In genomic region chr1:153945795-153946621, GRCh38 we compare ENCODE assay signal across 1 cellular context.
TF ChIP-seq lines count a peak whose summit lies in the region.

No MANE protein-coding gene starts in this region.

TF ChIP-seq in K562, 482 proteins besides CTCF, POLR2A, EP300 and RAD21 (continued from another document and continues in another):
- TF ChIP-seq ZNF445 (CRISPR knock-in tag; IDR thresholded peaks at IDR 0.05; ENCODE audit: low read depth), result no peak
- peak; percentile 65 to 76 for TF ChIP-seq MNT (conservative IDR thresholded peaks at IDR 0.05)
- no peak for TF ChIP-seq RBM17 (IDR thresholded peaks at IDR 0.05; ENCODE audit: borderline replicate concordance, low read depth, low read length)
- TF ChIP-seq BHLHE40 (IDR thresholded peaks at IDR 0.05; ENCODE audit: low read length), result peak; percentile 84
- peak in 2 of 3 experiments; percentile 65 to 92; a peak in 3 of 6 replicates for TF ChIP-seq ZBTB11 (CRISPR knock-in tag; IDR thresholded peaks at IDR 0.05)
- TF ChIP-seq TAF1 (IDR thresholded peaks at IDR 0.05; ENCODE audit: control insufficient read depth, extremely low read depth, insufficient read depth, low read length, severe bottlenecking), result peak; percentile 27
- no peak for TF ChIP-seq COPS2 (conservative IDR thresholded peaks at IDR 0.05)
- no peak for TF ChIP-seq DMBX1 (CRISPR knock-in tag; IDR thresholded peaks at IDR 0.05; ENCODE audit: borderline replicate concordance)
- no peak for TF ChIP-seq AFF1 (IDR thresholded peaks at IDR 0.05; ENCODE audit: low read depth in 1 of 2, partially characterized antibody in 2 of 2)
- no peak for TF ChIP-seq ZBTB12 (CRISPR knock-in tag; IDR thresholded peaks at IDR 0.05)
- no peak for TF ChIP-seq ZNF778 (CRISPR knock-in tag; IDR thresholded peaks at IDR 0.05)
- no peak for TF ChIP-seq FOXA1 (IDR thresholded peaks at IDR 0.05; ENCODE audit: borderline replicate concordance)
- TF ChIP-seq ZNF143 (CRISPR knock-in tag; IDR thresholded peaks at IDR 0.05), result no peak
- TF ChIP-seq MTF1 (CRISPR knock-in tag; IDR thresholded peaks at IDR 0.05; ENCODE audit: borderline replicate concordance), result no peak
- TF ChIP-seq THRB (CRISPR knock-in tag; conservative IDR thresholded peaks at IDR 0.05), result no peak
- TF ChIP-seq PHF8 (IDR thresholded peaks at IDR 0.05; ENCODE audit: borderline replicate concordance, low read length), result peak; percentile 62; the same call in 1 of the 2 replicates
- no peak for TF ChIP-seq ETV6 (IDR thresholded peaks at IDR 0.05; ENCODE audit: borderline replicate concordance in 1 of 2, low read depth in 2 of 2, low read length in 1 of 2)
- TF ChIP-seq ETV6 (CRISPR knock-in tag; IDR thresholded peaks at IDR 0.05; ENCODE audit: borderline replicate concordance), result no peak
- TF ChIP-seq KLF1 (tag; IDR thresholded peaks at IDR 0.05), result no peak
- no peak for TF ChIP-seq CHCHD3 (CRISPR knock-in tag; IDR thresholded peaks at IDR 0.05)
- no peak for TF ChIP-seq ZNF668 (CRISPR knock-in tag; IDR thresholded peaks at IDR 0.05)
- TF ChIP-seq THAP7 (CRISPR knock-in tag; IDR thresholded peaks at IDR 0.05), result peak; percentile 51; the same call in 1 of the 2 replicates
- TF ChIP-seq HNRNPK (IDR thresholded peaks at IDR 0.05; ENCODE audit: low read depth, low read length, poor library complexity, severe bottlenecking), result no peak
- no peak for TF ChIP-seq ZNF764 (CRISPR knock-in tag; IDR thresholded peaks at IDR 0.05; ENCODE audit: low read depth)
- TF ChIP-seq DDX20 (tag; IDR thresholded peaks at IDR 0.05; ENCODE audit: low read depth), result no peak
- TF ChIP-seq LARP7 (IDR thresholded peaks at IDR 0.05), result no peak
- TF ChIP-seq ZBTB8A (IDR thresholded peaks at IDR 0.05; ENCODE audit: partially characterized antibody), result no peak
- no peak for TF ChIP-seq ZNF253 (CRISPR knock-in tag; conservative IDR thresholded peaks at IDR 0.05)
- TF ChIP-seq ASH1L (IDR thresholded peaks at IDR 0.05; ENCODE audit: borderline replicate concordance, low read depth, partially characterized antibody), result no peak
- no peak for TF ChIP-seq E4F1 (CRISPR knock-in tag; IDR thresholded peaks at IDR 0.05; ENCODE audit: borderline replicate concordance)
- TF ChIP-seq E2F5 (CRISPR knock-in tag; IDR thresholded peaks at IDR 0.05), result no peak
- no peak for TF ChIP-seq HDAC3 (IDR thresholded peaks at IDR 0.05; ENCODE audit: borderline replicate concordance, partially characterized antibody)
- no peak for TF ChIP-seq SMARCC2 (IDR thresholded peaks at IDR 0.05; ENCODE audit: low read depth)
- no peak for TF ChIP-seq NBN (IDR thresholded peaks at IDR 0.05; ENCODE audit: low read depth)
- no peak for TF ChIP-seq L3MBTL2 (IDR thresholded peaks at IDR 0.05)
- peak; percentile 73 for TF ChIP-seq GABPB1 (CRISPR knock-in tag; IDR thresholded peaks at IDR 0.05)
- no peak; the same call in 1 of the 2 replicates for TF ChIP-seq AFF4 (CRISPR knock-in tag; IDR thresholded peaks at IDR 0.05)
- peak; percentile 55 to 65; a peak in 2 of 4 replicates for TF ChIP-seq NRF1 (conservative IDR thresholded peaks at IDR 0.05 in 1 of 2, IDR thresholded peaks at IDR 0.05 in 1 of 2)
- peak; percentile 57 for TF ChIP-seq USF2 (CRISPR knock-in tag; IDR thresholded peaks at IDR 0.05)
- no peak for TF ChIP-seq TEAD1 (CRISPR knock-in tag; IDR thresholded peaks at IDR 0.05)
- TF ChIP-seq KLF13 (tag; IDR thresholded peaks at IDR 0.05; ENCODE audit: borderline replicate concordance, low read depth), result no peak
